ENCODE assay signal across 8 cellular contexts in the genomic region with DNA sequence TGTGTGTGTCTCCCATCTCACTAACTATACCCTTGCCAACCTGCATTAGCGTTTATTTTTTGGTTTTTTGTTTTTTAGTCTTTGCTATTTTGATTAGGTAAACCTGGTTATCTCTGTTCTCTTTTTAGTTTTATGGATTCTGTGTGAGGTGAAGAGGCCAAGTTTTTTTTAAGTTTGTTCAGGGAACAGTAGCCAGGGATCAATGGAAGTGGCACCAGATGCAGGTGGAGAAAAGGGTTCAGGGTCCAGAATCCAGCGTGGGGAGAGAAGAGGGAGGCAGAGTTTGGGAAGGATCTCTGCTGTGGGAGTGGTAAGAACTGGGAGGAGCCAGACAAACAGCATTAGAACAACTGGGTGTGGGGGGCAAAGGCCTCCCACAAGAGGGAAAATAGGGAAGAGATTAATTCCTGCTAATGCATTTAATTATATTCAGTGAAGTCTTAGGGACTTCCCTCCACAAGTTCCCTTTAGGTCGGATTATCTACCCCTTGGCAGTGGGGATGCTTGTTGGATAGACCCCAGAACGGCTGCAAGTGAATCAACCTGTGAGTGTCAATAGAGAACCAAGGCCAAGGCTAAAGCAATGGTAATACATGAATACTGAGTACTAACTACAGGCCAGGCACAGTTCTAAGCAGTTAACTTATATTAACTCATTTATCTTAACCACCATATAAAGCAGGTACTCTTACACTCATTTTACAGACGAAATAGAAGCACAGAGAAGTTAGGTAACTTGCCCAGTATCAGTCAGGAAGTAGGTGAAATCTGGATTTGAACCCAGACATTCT. TPM values are rescaled to one million over a fixed set of nuclear protein-coding genes. Genes with fewer than 3 reads are reported as not detected.
A peak's percentile ranks its signal among the peaks of the same experiment; 100 is the strongest.
DNase-seq lines count a peak whose midpoint lies in the region; ATAC-seq and TF ChIP-seq lines count a peak whose summit lies in the region.

No MANE protein-coding gene starts in this region.

- H3K4me1 ChIP-seq in testis: peaks cover 30% of the 10 kb centered on the region

- no peaks in the 10 kb centered on the region for H3K9me3 ChIP-seq in testis

- peak overlapping the region; percentile 99 for H3K4me3 Mint-ChIP-seq in activated CD8-positive, alpha-beta memory T cell treated with anti-CD3 and anti-CD28 coated beads, Interleukin-2, amount 10 ng/mL, durations not matched to agents 7 days and 5 days
- H3K4me3 Mint-ChIP-seq in activated T-helper 2 cell treated with anti-CD3 and anti-CD28 coated beads, Interferon-gamma antibody, Interleukin-2, Interleukin-4, amounts not matched to agents 10 μg/mL and 5 μg/mL and 100 μg/mL, durations not matched to agents 14 hours and 24 hours and 36 hours (ENCODE audit: low read depth): peak overlapping the region; percentile 93

- CTCF ChIA-PET in activated CD8-positive, alpha-beta memory T cell treated with anti-CD3 and anti-CD28 coated beads, Interleukin-2, amount 10 ng/mL, durations not matched to agents 7 days and 5 days (lab: Charles Lee): interaction anchor here (0.8 to 9.1 kb wide), 8 partner anchors 11 to 366 kb away, joined by 3 to 112 read pairs (median 7); a partner anchor contains a TSS

- H3K27ac ChIP-seq in testis: peak overlapping the region; percentile 68 to 87

- no peak for TF ChIP-seq CTCF in testis (IDR thresholded peaks at IDR 0.05)

- intact Hi-C loops in activated T-helper 2 cell treated with anti-CD3 and anti-CD28 coated beads, Interferon-gamma antibody, Interleukin-2, Interleukin-4, amounts not matched to agents 10 μg/mL and 5 μg/mL and 100 μg/mL, durations not matched to agents 14 hours and 24 hours and 36 hours (cut with micrococcal nuclease): loop anchor here (5.0 kb wide), 2 partner anchors 137 to 192 kb away; a partner anchor contains a TSS
- intact Hi-C loops in testis (cut with DNase I; ENCODE audit: low total_unique reads): no loop called here

- DNase-seq in activated CD8-positive, alpha-beta memory T cell treated with anti-CD3 and anti-CD28 coated beads, Interleukin-2, amount 10 ng/mL, durations not matched to agents 7 days and 5 days: no peak
- no peak for DNase-seq in activated CD8-positive, alpha-beta memory T cell treated with anti-CD3 and anti-CD28 coated beads, Interleukin-2, amount 50 U/mL, for 48 hours
- no peak for DNase-seq in activated T-helper 2 cell treated with anti-CD3 and anti-CD28 coated beads, Interferon-gamma antibody, Interleukin-2, Interleukin-4, amounts not matched to agents 10 μg/mL and 5 μg/mL and 100 μg/mL, durations not matched to agents 14 hours and 24 hours and 36 hours (ENCODE audit: low spot score)
- DNase-seq in left lobe of liver (ENCODE audit: low spot score) (peak; percentile 80), testis (no peak), GM03348 (ENCODE audit: low spot score) (no peak)
- DNase-seq in stimulated activated CD4-positive, alpha-beta T cell treated with anti-CD3 and anti-CD28 coated beads, Interleukin-4, amount 100 ng/mL, for 1 hour: no peak

- no peaks in the 10 kb centered on the region for H3K27me3 Mint-ChIP-seq in activated CD8-positive, alpha-beta memory T cell treated with anti-CD3 and anti-CD28 coated beads, Interleukin-2, amount 10 ng/mL, durations not matched to agents 7 days and 5 days
- no peaks in the 10 kb centered on the region for H3K27me3 Mint-ChIP-seq in activated T-helper 2 cell treated with anti-CD3 and anti-CD28 coated beads, Interferon-gamma antibody, Interleukin-2, Interleukin-4, amounts not matched to agents 10 μg/mL and 5 μg/mL and 100 μg/mL, durations not matched to agents 14 hours and 24 hours and 36 hours (ENCODE audit: low read depth)

- H3K27me3 ChIP-seq in testis: no peaks in the 10 kb centered on the region

- ATAC-seq in activated CD8-positive, alpha-beta memory T cell treated with anti-CD3 and anti-CD28 coated beads, Interleukin-2, amount 10 ng/mL, durations not matched to agents 7 days and 5 days: no peak
- peak; percentile 57 for ATAC-seq in left lobe of liver
- ATAC-seq in GM21526 (IDR thresholded peaks at IDR 0.05; ENCODE audit: low FRiP score, unreplicated experiment): no peak

- peak overlapping the region; percentile 64 to 80 for H3K4me3 ChIP-seq in testis

- WGBS in testis, 2 donors: 43 to 45% methylated on average over 5 of the region's 5 CpGs

- H3K36me3 Mint-ChIP-seq in activated CD8-positive, alpha-beta memory T cell treated with anti-CD3 and anti-CD28 coated beads, Interleukin-2, amount 10 ng/mL, durations not matched to agents 7 days and 5 days: peaks cover 1% of the 10 kb centered on the region
- no peaks in the 10 kb centered on the region for H3K36me3 Mint-ChIP-seq in activated T-helper 2 cell treated with anti-CD3 and anti-CD28 coated beads, Interferon-gamma antibody, Interleukin-2, Interleukin-4, amounts not matched to agents 10 μg/mL and 5 μg/mL and 100 μg/mL, durations not matched to agents 14 hours and 24 hours and 36 hours (ENCODE audit: low read depth)

- H3K9me3 Mint-ChIP-seq in activated CD8-positive, alpha-beta memory T cell treated with anti-CD3 and anti-CD28 coated beads, Interleukin-2, amount 10 ng/mL, durations not matched to agents 7 days and 5 days (ENCODE audit: low read depth): no peaks in the 10 kb centered on the region
- no peaks in the 10 kb centered on the region for H3K9me3 Mint-ChIP-seq in activated T-helper 2 cell treated with anti-CD3 and anti-CD28 coated beads, Interferon-gamma antibody, Interleukin-2, Interleukin-4, amounts not matched to agents 10 μg/mL and 5 μg/mL and 100 μg/mL, durations not matched to agents 14 hours and 24 hours and 36 hours

- peaks cover 57% of the 10 kb centered on the region for H3K4me1 Mint-ChIP-seq in activated CD8-positive, alpha-beta memory T cell treated with anti-CD3 and anti-CD28 coated beads, Interleukin-2, amount 10 ng/mL, durations not matched to agents 7 days and 5 days
- peaks cover 59% of the 10 kb centered on the region for H3K4me1 Mint-ChIP-seq in activated T-helper 2 cell treated with anti-CD3 and anti-CD28 coated beads, Interferon-gamma antibody, Interleukin-2, Interleukin-4, amounts not matched to agents 10 μg/mL and 5 μg/mL and 100 μg/mL, durations not matched to agents 14 hours and 24 hours and 36 hours (ENCODE audit: low read depth)

- H3K27ac Mint-ChIP-seq in activated CD8-positive, alpha-beta memory T cell treated with anti-CD3 and anti-CD28 coated beads, Interleukin-2, amount 10 ng/mL, durations not matched to agents 7 days and 5 days: peak overlapping the region; percentile 98
- H3K27ac Mint-ChIP-seq in activated T-helper 2 cell treated with anti-CD3 and anti-CD28 coated beads, Interferon-gamma antibody, Interleukin-2, Interleukin-4, amounts not matched to agents 10 μg/mL and 5 μg/mL and 100 μg/mL, durations not matched to agents 14 hours and 24 hours and 36 hours: peak overlapping the region; percentile 96

- no peaks in the 10 kb centered on the region for H3K36me3 ChIP-seq in testis (ENCODE audit: low read depth, missing control alignments)

- no peak for TF ChIP-seq POLR2A in testis (IDR thresholded peaks at IDR 0.05)

RNA-seq across cellular contexts. Expression of a gene that starts 0.6 kb away (rescaled TPM):
- not detected for total RNA-seq in activated CD8-positive, alpha-beta memory T cell treated with anti-CD3 and anti-CD28 coated beads, Interleukin-2, amount 10 ng/mL, durations not matched to agents 7 days and 5 days
- 0.18 TPM in 1 of 2 replicates, not detected in the other for total RNA-seq in activated T-helper 2 cell treated with anti-CD3 and anti-CD28 coated beads, Interferon-gamma antibody, Interleukin-2, Interleukin-4, amounts not matched to agents 10 μg/mL and 5 μg/mL and 100 μg/mL, durations not matched to agents 14 hours and 24 hours and 36 hours
- total RNA-seq in left lobe of liver (0.25 TPM), testis (1 to 10 TPM; 2.8 to 3.0 TPM)
- 4.1 TPM for polyA plus RNA-seq in testis (ENCODE audit: insufficient read depth, low read depth, low replicate concordance)

RNA-seq across cellular contexts. Expression of a gene that starts 0.8 kb away (rescaled TPM):
- 100 to 1,000 TPM in 1 of 2 experiments, 10 to 100 TPM in 1; 90.4 to 113 TPM for total RNA-seq in activated CD8-positive, alpha-beta memory T cell treated with anti-CD3 and anti-CD28 coated beads, Interleukin-2, amount 10 ng/mL, durations not matched to agents 7 days and 5 days
- total RNA-seq in activated T-helper 2 cell treated with anti-CD3 and anti-CD28 coated beads, Interferon-gamma antibody, Interleukin-2, Interleukin-4, amounts not matched to agents 10 μg/mL and 5 μg/mL and 100 μg/mL, durations not matched to agents 14 hours and 24 hours and 36 hours: 77.5 and 78.4 TPM in 2 replicates
- total RNA-seq in left lobe of liver: 56.1 TPM
- total RNA-seq in testis: 10 to 100 TPM; 54.4 to 54.5 TPM
- polyA plus RNA-seq in testis (ENCODE audit: insufficient read depth, low read depth, low replicate concordance): 35.0 TPM

RNA-seq across cellular contexts. Expression of a gene that starts 37.1 kb away (rescaled TPM):
- 1 to 10 TPM; 5.7 to 6.7 TPM for total RNA-seq in activated CD8-positive, alpha-beta memory T cell treated with anti-CD3 and anti-CD28 coated beads, Interleukin-2, amount 10 ng/mL, durations not matched to agents 7 days and 5 days
- 13.6 and 13.9 TPM in 2 replicates for total RNA-seq in activated T-helper 2 cell treated with anti-CD3 and anti-CD28 coated beads, Interferon-gamma antibody, Interleukin-2, Interleukin-4, amounts not matched to agents 10 μg/mL and 5 μg/mL and 100 μg/mL, durations not matched to agents 14 hours and 24 hours and 36 hours
- 25.4 TPM for total RNA-seq in left lobe of liver
- total RNA-seq in testis: 10 to 100 TPM; 58.6 to 61.8 TPM
- 42.0 TPM for polyA plus RNA-seq in testis (ENCODE audit: insufficient read depth, low read depth, low replicate concordance)

RNA-seq across cellular contexts. Expression of a gene that starts 49.0 kb away (rescaled TPM):
- total RNA-seq in activated CD8-positive, alpha-beta memory T cell treated with anti-CD3 and anti-CD28 coated beads, Interleukin-2, amount 10 ng/mL, durations not matched to agents 7 days and 5 days: 10 to 100 TPM in 1 of 2 experiments, 1 to 10 TPM in 1; 8.0 to 17.8 TPM
- total RNA-seq in activated T-helper 2 cell treated with anti-CD3 and anti-CD28 coated beads, Interferon-gamma antibody, Interleukin-2, Interleukin-4, amounts not matched to agents 10 μg/mL and 5 μg/mL and 100 μg/mL, durations not matched to agents 14 hours and 24 hours and 36 hours: 30.1 and 32.3 TPM in 2 replicates
- total RNA-seq in left lobe of liver: 15.1 TPM
- total RNA-seq in testis: 100 to 1,000 TPM in 1 of 2 donors, 10 to 100 TPM in 1; 83.2 to 131 TPM
- polyA plus RNA-seq in testis (ENCODE audit: insufficient read depth, low read depth, low replicate concordance): 68.0 TPM
